ENCODE assay signal across 20 cellular contexts in the genomic region with DNA sequence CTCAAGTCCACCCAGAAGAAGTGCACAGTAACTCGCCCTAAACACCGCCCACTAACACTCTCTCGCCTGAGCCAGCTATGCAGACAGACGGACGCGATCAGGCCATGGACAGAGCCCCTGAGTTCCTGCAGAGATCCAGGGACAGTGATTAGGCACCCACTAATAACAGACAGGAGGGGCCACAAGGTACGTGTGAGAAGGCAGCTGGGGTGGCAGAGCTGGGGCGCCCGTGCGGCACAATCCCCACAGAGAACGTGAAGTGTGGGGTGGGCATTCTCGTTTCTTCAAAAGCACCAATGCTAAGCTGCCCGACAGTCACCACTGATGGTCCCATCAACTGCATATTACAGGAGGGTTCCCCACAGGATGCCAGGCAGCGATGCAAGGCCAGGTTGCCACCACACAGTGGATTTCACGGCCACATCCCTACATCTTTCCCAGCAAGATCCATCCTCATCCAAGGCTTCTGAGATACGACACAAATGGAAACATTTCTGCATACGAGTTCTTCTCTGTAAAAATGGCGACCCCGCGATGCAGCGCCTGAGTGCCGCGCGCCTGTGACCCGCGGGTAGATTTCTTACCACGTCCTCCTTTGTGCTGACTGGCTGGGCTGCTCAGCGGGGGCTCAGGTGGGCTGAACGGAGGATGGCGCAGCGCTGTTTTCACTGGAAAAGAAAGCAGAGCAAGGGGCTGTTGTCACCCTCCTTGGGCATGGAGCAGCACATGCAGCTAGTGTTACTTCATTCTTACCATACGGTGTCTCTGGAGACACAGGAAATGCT.
A peak's percentile ranks its signal among the peaks of the same experiment; 100 is the strongest.
DNase-seq lines count a peak whose midpoint lies in the region; ATAC-seq, FAIRE-seq and TF ChIP-seq lines count a peak whose summit lies in the region.
"Had no signal": no experiment of that assay in that cellular context is flagged by ENCODE, and none has a peak within 500 bp of the region (broad histone marks: within the 10 kb centered on the region; RNA-seq: fewer than 3 reads in every experiment).

No MANE protein-coding gene starts in this region.

- H3K9me3 ChIP-seq in HepG2 (ENCODE audit: low read length): no peaks in the 10 kb centered on the region
- no peaks in the 10 kb centered on the region for H3K9me3 ChIP-seq in neuronal stem cell (replicated peaks in 1 of 2; ENCODE audit: control insufficient read depth in 2 of 2, insufficient read depth in 1 of 2, low read depth in 1 of 2, low read length in 2 of 2)
- H3K9me3 ChIP-seq in upper lobe of left lung: no peaks in the 10 kb centered on the region
- H3K9me3 ChIP-seq: A549, HAP-1 had no signal

- H3K14ac ChIP-seq in neuronal stem cell (ENCODE audit: low read length): peak overlapping the region; percentile 77

- no TSS peak for BruUV-seq in HepG2 (replicated peaks; lab: Mats Ljungman, UMichigan)

- in situ Hi-C loops in HepG2 (cut with HindIII; ENCODE audit: extremely low pct_ligation_motif_present, low pct_unique_long_range_greater_than_20kb): no loop called here

- TF ChIP-seq POLR2A in HepG2 (IDR thresholded peaks at IDR 0.05; ENCODE audit: insufficient read depth in 1 of 2, low read depth in 2 of 2, low read length in 2 of 2) (no peak), upper lobe of left lung (IDR thresholded peaks at IDR 0.05) (no peak)

- no peak overlapping the region for H2BK12ac ChIP-seq in neuronal stem cell (ENCODE audit: low read length)

- no peak for TF ChIP-seq EP300 in HepG2 (IDR thresholded peaks at IDR 0.05; ENCODE audit: low read depth in 2 of 2, low read length in 2 of 2)
- no peak for TF ChIP-seq EP300 in HepG2 (CRISPR knock-in tag; IDR thresholded peaks at IDR 0.05; ENCODE audit: borderline replicate concordance)
- no peak for TF ChIP-seq EP300 in upper lobe of left lung (IDR thresholded peaks at IDR 0.05)

- FAIRE-seq in HepG2 (lab: Jason Lieb, UNC): no peak
- FAIRE-seq: A549, G401.6, GM19239 had no signal

- POLR2A ChIA-PET in RWPE1 (lab: Yijun Ruan, JAX; ENCODE audit: low non-redundant PET) (no interaction called here), HepG2 (lab: Yijun Ruan, JAX) (no interaction called here)

- 98% methylated on average over 32 of the region's 32 CpGs for WGBS in HepG2 (ENCODE audit: low lambda C conversion rate)
- no CpG with 5 or more reads among the region's 32 CpGs for WGBS in neuronal stem cell (ENCODE audit: extremely low coverage in 2 of 2, insufficient read length in 2 of 2, insufficient replicate concordance in 1 of 2), 2 donors
- WGBS in upper lobe of left lung, 2 donors: 95 to 97% methylated on average over 32 of the region's 32 CpGs

- H3K9ac ChIP-seq in HepG2 (ENCODE audit: insufficient read depth, low read depth, low read length): no peak overlapping the region
- no peak overlapping the region for H3K9ac ChIP-seq in neuronal stem cell (ENCODE audit: low read depth, low read length, poor library complexity)
- H3K9ac ChIP-seq: KMS-11 had no signal

- no peak overlapping the region for H2BK15ac ChIP-seq in neuronal stem cell (ENCODE audit: low read length)

- intact Hi-C loops in HepG2 (cut with micrococcal nuclease; ENCODE audit: unreplicated experiment): no loop called here

- no peak for DNase-seq in RWPE1 (ENCODE audit: low spot score)
- DNase-seq in HepG2 (ENCODE audit: low spot score): no peak
- DNase-seq in neuronal stem cell (ENCODE audit: low spot score): no peak
- DNase-seq in upper lobe of left lung: peak; percentile 15 to 63
- no peak for DNase-seq in activated effector memory CD4-positive, alpha-beta T cell treated with anti-CD3 and anti-CD28 coated beads, Interleukin-2, amount 50 U/mL, for 16 hours
- no peak for DNase-seq in SHP77 treated with DMSO at 0.1 percent for 48 hours (lab: John Stamatoyannopoulos, UW)
- DNase-seq: NCI-H1105, NCI-H146, NCI-H2029, NCI-H226, NCI-H510A treated with DMSO at 0.1 percent for 48 hours, NCI-H748 treated with DMSO at 0.1 percent for 48 hours, PC-9, RPMI8226 had no signal

- H4K91ac ChIP-seq in neuronal stem cell (ENCODE audit: low read depth, low read length, poor library complexity): no peak overlapping the region

- TF ChIP-seq CTCF in RWPE1 (conservative IDR thresholded peaks at IDR 0.05; ENCODE audit: low read depth) (no peak), HepG2 (CRISPR knock-in tag; IDR thresholded peaks at IDR 0.05) (no peak), upper lobe of left lung (IDR thresholded peaks at IDR 0.05) (no peak)

- no peak overlapping the region for H4K8ac ChIP-seq in neuronal stem cell (ENCODE audit: low read depth, low read length)

- H3K27ac ChIP-seq in RWPE1: peak overlapping the region; percentile 3; the same call in 1 of the 2 replicates
- H3K27ac ChIP-seq in HepG2 (ENCODE audit: extremely low read length, insufficient read depth, low read length): no peak overlapping the region
- H3K27ac ChIP-seq in neuronal stem cell (replicated peaks; ENCODE audit: low read length): no peak overlapping the region
- H3K27ac ChIP-seq in upper lobe of left lung: no peak overlapping the region
- H3K27ac ChIP-seq: A549, KMS-11, PC-9 had no signal

- H3K27me3 ChIP-seq in HepG2 (ENCODE audit: control insufficient read depth in 1 of 2, insufficient read depth in 2 of 2, low read length in 2 of 2) (no peaks in the 10 kb centered on the region), neuronal stem cell (ENCODE audit: control insufficient read depth in 3 of 3, insufficient read depth in 3 of 3, low read depth in 1 of 3, low read length in 3 of 3) (no peaks in the 10 kb centered on the region), upper lobe of left lung (no peaks in the 10 kb centered on the region)

- H3K4me3 ChIP-seq in HepG2 (replicated peaks in 1 of 3; ENCODE audit: insufficient read depth in 1 of 3, low read depth in 2 of 3, low read length in 3 of 3): no peak overlapping the region
- no peak overlapping the region for H3K4me3 ChIP-seq in neuronal stem cell (ENCODE audit: low read length in 2 of 2)
- no peak overlapping the region for H3K4me3 ChIP-seq in upper lobe of left lung
- H3K4me3 ChIP-seq: A549, HAP-1, PC-9 had no signal

- H4K20me1 ChIP-seq in HepG2 (ENCODE audit: insufficient read depth, low read length): peaks cover 26% of the 10 kb centered on the region; the same call in 1 of the 2 replicates

- H3K4ac ChIP-seq in neuronal stem cell (ENCODE audit: low read length): no peak overlapping the region

- H3K23ac ChIP-seq in neuronal stem cell (ENCODE audit: low read depth, low read length, poor library complexity): no peak overlapping the region

- H2AFZ ChIP-seq in HepG2 (ENCODE audit: low read length) (no peak overlapping the region), neuronal stem cell (ENCODE audit: low read length) (no peak overlapping the region)
- H2AFZ ChIP-seq: PC-9 had no signal

- no peak overlapping the region for H2BK120ac ChIP-seq in neuronal stem cell (ENCODE audit: low read depth, low read length)

- peaks cover 36 to 83% of the 10 kb centered on the region in 2 experiments for H3K36me3 ChIP-seq in HepG2 (replicated peaks in 1 of 2; ENCODE audit: control insufficient read depth in 1 of 2, insufficient read depth in 2 of 2, low read length in 2 of 2)
- peaks cover 0 to 26% of the 10 kb centered on the region in 2 donors for H3K36me3 ChIP-seq in neuronal stem cell (replicated peaks in 1 of 2; ENCODE audit: control insufficient read depth in 2 of 2, insufficient read depth in 2 of 2, low read length in 2 of 2)
- H3K36me3 ChIP-seq in upper lobe of left lung: peaks cover 0 to 30% (median 10%) of the 10 kb centered on the region in 4 donors

- CTCF ChIA-PET in RWPE1 (lab: Yijun Ruan, JAX): no interaction called here
- CTCF ChIA-PET in HepG2 (lab: Yijun Ruan, JAX; ENCODE audit: low intra/inter-chr PET ratio, low total read pairs): no interaction called here

- no peaks in the 10 kb centered on the region for H3K79me2 ChIP-seq in HepG2 (ENCODE audit: insufficient read depth, low read length)

- peak overlapping the region; percentile 59 for H2BK5ac ChIP-seq in neuronal stem cell (ENCODE audit: low read length)

- peaks cover 3% of the 10 kb centered on the region for H3K79me1 ChIP-seq in neuronal stem cell (ENCODE audit: low read depth, low read length)

- no peak overlapping the region for H2AK5ac ChIP-seq in neuronal stem cell (ENCODE audit: low read depth, low read length)

- ATAC-seq in HepG2 (no peak), upper lobe of left lung (ENCODE audit: low FRiP score in 2 of 2) (no peak), GM21360 (IDR thresholded peaks at IDR 0.05; ENCODE audit: unreplicated experiment) (no peak)
- ATAC-seq: A549 had no signal

- H3K4me2 ChIP-seq in HepG2 (ENCODE audit: low read depth, low read length) (no peak overlapping the region), neuronal stem cell (ENCODE audit: insufficient read depth, low read length, poor library complexity, severe bottlenecking) (no peak overlapping the region)
- H3K4me2 ChIP-seq: A549, KMS-11, PC-9 had no signal

- H3K4me1 ChIP-seq in HepG2 (ENCODE audit: insufficient read depth, low read length) (no peaks in the 10 kb centered on the region), neuronal stem cell (ENCODE audit: control insufficient read depth in 2 of 2, insufficient read depth in 1 of 2, low read depth in 1 of 2, low read length in 2 of 2) (peaks cover 0 to 2% of the 10 kb centered on the region in 2 donors), upper lobe of left lung (no peaks in the 10 kb centered on the region)
- H3K4me1 ChIP-seq: HAP-1 had no signal

- peak overlapping the region; percentile 19 for H3K18ac ChIP-seq in neuronal stem cell (ENCODE audit: low read length)

- no peak for TF ChIP-seq RAD21 in HepG2 (CRISPR knock-in tag; IDR thresholded peaks at IDR 0.05)

TF ChIP-seq in HepG2, 621 proteins besides CTCF, POLR2A, EP300 and RAD21:
- TF ChIP-seq AGO2 (optimal IDR thresholded peaks at IDR 0.05; ENCODE audit: low read depth, low read length) (peak; percentile 63), RBM22 (optimal IDR thresholded peaks at IDR 0.05; ENCODE audit: low read length) (peak; percentile 47), ZNF562 (CRISPR knock-in tag; IDR thresholded peaks at IDR 0.05; ENCODE audit: borderline replicate concordance) (no peak)

Comparison
In these comparisons a context has a peak if more than half of its experiments do, and no peak if none do; other contexts are left out.
1. DNase-seq: peak in upper lobe of left lung (2 of 2); none in RWPE1 (single experiment), HepG2 (single experiment), neuronal stem cell (single experiment), activated effector memory CD4-positive, alpha-beta T cell treated with anti-CD3 and anti-CD28 coated beads, Interleukin-2, amount 50 U/mL, for 16 hours (single experiment) and SHP77 treated with DMSO at 0.1 percent for 48 hours (single experiment).